Comparison of ENCODE assay signal across 8 cellular contexts in genomic region chr1:207805841-207806421, GRCh38. TPM values are rescaled to one million over a fixed set of nuclear protein-coding genes. Genes with fewer than 3 reads are reported as not detected.
DNase-seq lines count a peak whose midpoint lies in the region; ATAC-seq, FAIRE-seq and TF ChIP-seq lines count a peak whose summit lies in the region.

No MANE protein-coding gene starts in this region.

- H3K9me3 Mint-ChIP-seq in activated B cell treated with CpG ODN at 0.5 μM for 24 hours, result no peaks in the 10 kb centered on the region

- DNase-seq in DMS 273 treated with DMSO at 0.1 percent for 48 hours (lab: John Stamatoyannopoulos, UW), result peak; percentile 15
- DNase-seq in activated B cell treated with CpG ODN at 0.5 μM for 24 hours, result no peak
- peak; percentile 75 to 90 for DNase-seq in foreskin keratinocyte
- peak; percentile 87 for DNase-seq in pulmonary artery endothelial cell (ENCODE audit: low read depth, low spot score)
- no peak for DNase-seq in stimulated activated naive CD4-positive, alpha-beta T cell (lab: John Stamatoyannopoulos, UW)
- no peak for DNase-seq in GM12891 (ENCODE audit: insufficient read length, low spot score)
- DNase-seq in GM19238 (ENCODE audit: insufficient read length, low spot score), result no peak

- no peaks in the 10 kb centered on the region for H3K27me3 Mint-ChIP-seq in activated B cell treated with CpG ODN at 0.5 μM for 24 hours

- peak overlapping the region; percentile 84 for H3K27ac ChIP-seq in foreskin keratinocyte

- peaks cover 50% of the 10 kb centered on the region for H3K4me1 Mint-ChIP-seq in activated B cell treated with CpG ODN at 0.5 μM for 24 hours

- no peak for ATAC-seq in activated B cell treated with CpG ODN at 0.5 μM for 24 hours (ENCODE audit: low read depth)
- ATAC-seq in foreskin keratinocyte, result peak; percentile 88
- no peak for ATAC-seq in GM19351 (IDR thresholded peaks at IDR 0.05; ENCODE audit: unreplicated experiment)

- H3K36me3 Mint-ChIP-seq in activated B cell treated with CpG ODN at 0.5 μM for 24 hours (ENCODE audit: low read depth), result peaks cover 97% of the 10 kb centered on the region

- TF ChIP-seq CTCF in activated B cell treated with CpG ODN at 0.5 μM for 24 hours (IDR thresholded peaks at IDR 0.05) (no peak), foreskin keratinocyte (conservative IDR thresholded peaks at IDR 0.05) (peak; percentile 9)

- CTCF ChIA-PET in activated B cell treated with CpG ODN at 0.5 μM for 24 hours (lab: Charles Lee), result interaction anchor here (1.4 to 2.8 kb wide), 3 partner anchors 9 to 63 kb away, joined by 4 to 14 read pairs (median 9); no protein-coding TSS in a partner anchor

- H3K27me3 ChIP-seq in foreskin keratinocyte, result no peaks in the 10 kb centered on the region

- intact Hi-C loops in activated B cell treated with CpG ODN at 0.5 μM for 24 hours (cut with micrococcal nuclease), result loop anchor here (2.0 kb wide), 1 partner anchor 19 kb away; no protein-coding TSS in a partner anchor

- peaks cover 27% of the 10 kb centered on the region for H3K4me1 ChIP-seq in foreskin keratinocyte

- TF ChIP-seq POLR2A in GM12891 (IDR thresholded peaks at IDR 0.05; ENCODE audit: low read depth, low read length), result no peak

- no peak for FAIRE-seq in GM12891 (lab: Jason Lieb, UNC)

- H3K27ac Mint-ChIP-seq in activated B cell treated with CpG ODN at 0.5 μM for 24 hours, result peak overlapping the region; percentile 84

- H3K4me3 Mint-ChIP-seq in activated B cell treated with CpG ODN at 0.5 μM for 24 hours, result no peak overlapping the region

- POLR2A ChIA-PET in activated B cell treated with CpG ODN at 0.5 μM for 24 hours (lab: Charles Lee), result interaction anchor here (1.6 to 8.7 kb wide), 2 partner anchors 8 to 18 kb away, joined by 6 to 73 read pairs; no protein-coding TSS in a partner anchor

TF ChIP-seq in GM12891, 5 proteins besides CTCF, POLR2A, EP300 and RAD21:
- TF ChIP-seq TAF1 (IDR thresholded peaks at IDR 0.05; ENCODE audit: low read depth, low read length), result no peak
- no peak for TF ChIP-seq PAX5 (IDR thresholded peaks at IDR 0.05; ENCODE audit: insufficient read depth, low read length, severe bottlenecking)
- TF ChIP-seq POU2F2 (IDR thresholded peaks at IDR 0.05; ENCODE audit: low read depth, low read length), result no peak
- no peak for TF ChIP-seq SPI1 (IDR thresholded peaks at IDR 0.05; ENCODE audit: low read depth, low read length)
- no peak for TF ChIP-seq POLR2AphosphoS5 (IDR thresholded peaks at IDR 0.05; ENCODE audit: low read depth, low read length)

RNA-seq across cellular contexts. Expression of gene CD46, which starts 54.1 kb away (rescaled TPM):
- total RNA-seq in activated B cell treated with CpG ODN at 0.5 μM for 24 hours, result 109 and 110 TPM in 2 replicates
- 106 and 116 TPM in 2 replicates for total RNA-seq in foreskin keratinocyte
- polyA plus RNA-seq in foreskin keratinocyte, result 36.9 and 41.2 TPM in 2 replicates
- total RNA-seq in pulmonary artery endothelial cell, result 133 and 158 TPM in 2 replicates
- 43.4 TPM for polyA plus RNA-seq in GM12891 (2012; ENCODE audit: low read depth, missing spikeins)

Comparison
In these comparisons a context has a peak if more than half of its experiments do, and no peak if none do; other contexts are left out.
1. DNase-seq: peak in DMS 273 treated with DMSO at 0.1 percent for 48 hours (single experiment), foreskin keratinocyte (2 of 2) and pulmonary artery endothelial cell (single experiment); none in activated B cell treated with CpG ODN at 0.5 μM for 24 hours (single experiment), stimulated activated naive CD4-positive, alpha-beta T cell (0 of 6), GM12891 (single experiment) and GM19238 (single experiment).